21 cellular contexts compared by ENCODE assay signal in genomic region chr9:89039092-89039465, GRCh38. TPM values are rescaled to one million over a fixed set of nuclear protein-coding genes. Genes with fewer than 3 reads are reported as not detected.
"Had no signal": no experiment of that assay in that cellular context is flagged by ENCODE, and none has a peak within 500 bp of the region (broad histone marks: within the 10 kb centered on the region; RNA-seq: fewer than 3 reads in every experiment).

No MANE protein-coding gene starts in this region.

- H3K4me2 ChIP-seq: smooth muscle cell had no signal

- H3K36me3 Mint-ChIP-seq: activated CD4-positive, alpha-beta memory T cell treated with anti-CD3 and anti-CD28 coated beads for 36 hours; activated naive CD8-positive, alpha-beta T cell treated with anti-CD3 and anti-CD28 coated beads, Interleukin-2, amount 10 ng/mL, durations not matched to agents 7 days and 5 days; stimulated activated effector memory CD8-positive, alpha-beta T cell treated with anti-CD3 and anti-CD28 coated beads, Interleukin-12 subunit alpha, Interleukin-12 subunit beta, amount 100 ng/mL, for 72 hours; T-cell; type B pancreatic cell had no signal

- H3K4me1 Mint-ChIP-seq: activated naive CD8-positive, alpha-beta T cell treated with anti-CD3 and anti-CD28 coated beads, Interleukin-2, amount 10 ng/mL, durations not matched to agents 7 days and 5 days; stimulated activated effector memory CD8-positive, alpha-beta T cell treated with anti-CD3 and anti-CD28 coated beads, Interleukin-12 subunit alpha, Interleukin-12 subunit beta, amount 100 ng/mL, for 72 hours; T-cell had no signal

- FAIRE-seq: islet of Langerhans had no signal

- H3K27me3 ChIP-seq: esophagus squamous epithelium, right atrium auricular region, stomach, testis had no signal

- H3K36me3 ChIP-seq: esophagus squamous epithelium, right atrium auricular region, stomach had no signal

- H3K4me3 Mint-ChIP-seq: activated B cell treated with CpG ODN at 0.5 μM for 24 hours; activated CD4-positive, alpha-beta memory T cell treated with anti-CD3 and anti-CD28 coated beads for 36 hours; activated naive CD8-positive, alpha-beta T cell treated with anti-CD3 and anti-CD28 coated beads, Interleukin-2, amount 10 ng/mL, durations not matched to agents 7 days and 5 days; stimulated activated effector memory CD8-positive, alpha-beta T cell treated with anti-CD3 and anti-CD28 coated beads, Interleukin-12 subunit alpha, Interleukin-12 subunit beta, amount 100 ng/mL, for 72 hours; T-cell; type B pancreatic cell had no signal

- H3K27ac Mint-ChIP-seq: activated B cell treated with CpG ODN at 0.5 μM for 24 hours; activated CD4-positive, alpha-beta memory T cell treated with anti-CD3 and anti-CD28 coated beads for 36 hours; activated naive CD8-positive, alpha-beta T cell treated with anti-CD3 and anti-CD28 coated beads, Interleukin-2, amount 10 ng/mL, durations not matched to agents 7 days and 5 days; progenitor cell of endocrine pancreas; stimulated activated effector memory CD8-positive, alpha-beta T cell treated with anti-CD3 and anti-CD28 coated beads, Interleukin-12 subunit alpha, Interleukin-12 subunit beta, amount 100 ng/mL, for 72 hours; T-cell; type B pancreatic cell had no signal

- H3K27ac ChIP-seq: stomach, testis had no signal

- H3K9me3 Mint-ChIP-seq: activated B cell treated with CpG ODN at 0.5 μM for 24 hours; activated CD4-positive, alpha-beta memory T cell treated with anti-CD3 and anti-CD28 coated beads for 36 hours; activated naive CD8-positive, alpha-beta T cell treated with anti-CD3 and anti-CD28 coated beads, Interleukin-2, amount 10 ng/mL, durations not matched to agents 7 days and 5 days; stimulated activated effector memory CD8-positive, alpha-beta T cell treated with anti-CD3 and anti-CD28 coated beads, Interleukin-12 subunit alpha, Interleukin-12 subunit beta, amount 100 ng/mL, for 72 hours; T-cell had no signal

- H3K27me3 Mint-ChIP-seq: progenitor cell of endocrine pancreas, type B pancreatic cell had no signal

- DNase-seq: activated B cell treated with CpG ODN at 0.5 μM for 24 hours; activated CD4-positive, alpha-beta memory T cell treated with anti-CD3 and anti-CD28 coated beads for 36 hours; activated CD4-positive, alpha-beta T cell treated with anti-CD3 and anti-CD28 coated beads for 4 hours; activated naive CD4-positive, alpha-beta T cell; activated naive CD8-positive, alpha-beta T cell treated with anti-CD3 and anti-CD28 coated beads, Interleukin-2, amount 10 ng/mL, durations not matched to agents 7 days and 5 days; activated T-cell treated with anti-CD3 and anti-CD28 coated beads for 4 hours; cerebellar nuclear complex; effector CD8-positive, alpha-beta T cell; esophagus squamous epithelium; left colon; stimulated activated CD4-positive, alpha-beta T cell treated with anti-CD3 and anti-CD28 coated beads, Interleukin-4, amount 100 ng/mL, for 1 hour; stomach; T-cell had no signal

- H3K4me3 ChIP-seq: esophagus squamous epithelium, right atrium auricular region, smooth muscle cell, stomach, testis had no signal

- H3K9me3 ChIP-seq: esophagus squamous epithelium, right atrium auricular region, stomach, testis had no signal

- ATAC-seq: left colon; SK-N-SH treated with all-trans-retinoic acid at 6 μM for 48 hours; stimulated activated effector memory CD8-positive, alpha-beta T cell treated with anti-CD3 and anti-CD28 coated beads, Interleukin-12 subunit alpha, Interleukin-12 subunit beta, amount 100 ng/mL, for 72 hours; T-cell had no signal

RNA-seq across cellular contexts. Expression of gene S1PR3, which starts 47.8 kb away (rescaled TPM):
- total RNA-seq: activated B cell treated with CpG ODN at 0.5 μM for 24 hours had no signal
